ENCODE assay signal across 8 cellular contexts in genomic region chr11:86303257-86303656, GRCh38. TPM values are rescaled to one million over a fixed set of nuclear protein-coding genes. Genes with fewer than 3 reads are reported as not detected.
DNase-seq lines count a peak whose midpoint lies in the region; ATAC-seq lines count a peak whose summit lies in the region.

No MANE protein-coding gene starts in this region.

- no peaks in the 10 kb centered on the region for H3K4me1 ChIP-seq in ectodermal cell (ENCODE audit: control insufficient read depth, insufficient read depth, low read length)

- H3K4me3 ChIP-seq in ectodermal cell (ENCODE audit: insufficient read depth, low read depth, low read length): peak overlapping the region; percentile 90

- H3K36me3 ChIP-seq in ectodermal cell (ENCODE audit: control insufficient read depth, insufficient read depth, low read length): no peaks in the 10 kb centered on the region

- ATAC-seq in HG03342 (IDR thresholded peaks at IDR 0.05; ENCODE audit: unreplicated experiment): no peak

- 91 to 93% methylated on average over 2 of the region's 2 CpGs for WGBS in ectodermal cell, 2 experiments

- H3K27me3 ChIP-seq in ectodermal cell (ENCODE audit: control insufficient read depth, insufficient read depth, low read length, poor library complexity, severe bottlenecking): peaks cover 5% of the 10 kb centered on the region

- H3K27ac ChIP-seq in ectodermal cell (ENCODE audit: insufficient read depth, low read depth, low read length, poor library complexity, severe bottlenecking): no peak overlapping the region

- H3K9me3 ChIP-seq in ectodermal cell (ENCODE audit: control insufficient read depth, low read length): no peaks in the 10 kb centered on the region

- DNase-seq in EL (peak; percentile 35), NAMALWA (ENCODE audit: low spot score) (peak; percentile 20), non-pigmented ciliary epithelial cell (ENCODE audit: low read depth) (peak; percentile 4), nucleus accumbens (lab: John Stamatoyannopoulos, UW) (no peak), DMS53 (lab: John Stamatoyannopoulos, UW) (no peak), SIG-M5 treated with dmso at 0.1 percent for 504 hours (lab: John Stamatoyannopoulos, UW; ENCODE audit: unreplicated experiment) (no peak)

RNA-seq across cellular contexts. Expression of gene HIKESHI, which starts 1.2 kb away (rescaled TPM):
- polyA plus RNA-seq in ectodermal cell (2013, experiment 1 of 4): 79.0 TPM
- 80.5 TPM for polyA plus RNA-seq in ectodermal cell (2013, experiment 2 of 4)
- polyA plus RNA-seq in ectodermal cell (2013, experiment 3 of 4): 79.5 TPM
- polyA plus RNA-seq in ectodermal cell (2013, experiment 4 of 4): 95.9 TPM

RNA-seq across cellular contexts. Expression of gene EED, which starts 58.7 kb away (rescaled TPM):
- polyA plus RNA-seq in ectodermal cell (2013, experiment 1 of 4): 44.6 TPM
- 46.4 TPM for polyA plus RNA-seq in ectodermal cell (2013, experiment 2 of 4)
- polyA plus RNA-seq in ectodermal cell (2013, experiment 3 of 4): 39.1 TPM
- 40.4 TPM for polyA plus RNA-seq in ectodermal cell (2013, experiment 4 of 4)

Comparison
In these comparisons a context has a peak if more than half of its experiments do, and no peak if none do; other contexts are left out.
1. DNase-seq: peak in EL (single experiment), NAMALWA (single experiment) and non-pigmented ciliary epithelial cell (single experiment); none in nucleus accumbens (0 of 56), DMS53 (single experiment) and SIG-M5 treated with dmso at 0.1 percent for 504 hours (single experiment).